Comparison of ENCODE assay signal across 27 cellular contexts in the genomic region with DNA sequence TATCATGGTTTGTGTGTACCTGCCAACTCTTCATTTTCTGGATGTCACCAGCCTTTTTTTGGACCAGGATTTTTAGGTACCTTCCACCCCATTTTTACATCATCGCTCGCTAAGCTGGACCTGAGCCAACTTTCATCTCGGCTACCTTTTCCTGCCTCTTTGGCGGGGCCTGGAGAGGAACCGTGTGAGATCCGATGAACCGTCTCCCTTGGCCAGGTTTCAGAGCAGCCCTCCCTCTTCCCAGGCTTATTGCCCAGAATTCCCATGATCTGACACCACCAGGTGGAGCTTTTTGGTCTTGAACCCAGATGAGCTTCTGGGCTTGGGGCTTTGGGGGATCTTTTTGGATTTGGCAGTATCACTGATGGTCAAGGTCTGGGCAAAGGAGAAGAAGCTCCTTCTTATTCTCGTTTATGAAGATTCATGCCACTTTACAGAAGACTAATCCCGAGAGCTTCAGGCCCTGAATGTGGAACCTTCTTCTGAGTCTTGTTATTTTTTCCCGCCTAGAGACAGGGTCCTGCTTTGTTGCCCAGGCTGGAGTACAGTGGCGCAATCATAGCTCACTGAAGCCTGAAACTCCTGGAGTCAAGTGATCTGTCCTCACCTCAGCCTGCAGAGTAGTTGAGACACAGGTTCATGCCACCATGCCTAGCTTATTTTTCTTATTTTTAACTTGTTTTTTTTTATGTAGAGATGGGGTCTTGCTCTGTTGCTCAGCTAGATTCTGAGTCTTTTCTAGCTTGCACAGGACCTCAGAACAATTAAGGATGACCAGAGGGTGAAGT. TPM values are rescaled to one million over a fixed set of nuclear protein-coding genes. Genes with fewer than 3 reads are reported as not detected.
DNase-seq lines count a peak whose midpoint lies in the region; ATAC-seq and TF ChIP-seq lines count a peak whose summit lies in the region.
"Had no signal": no experiment of that assay in that cellular context is flagged by ENCODE, and none has a peak within 500 bp of the region (broad histone marks: within the 10 kb centered on the region; RNA-seq: fewer than 3 reads in every experiment).

No MANE protein-coding gene starts in this region.

- no peak overlapping the region for H3K4me3 Mint-ChIP-seq in CD14-positive monocyte
- H3K4me3 Mint-ChIP-seq: activated T-cell treated with anti-CD3 and anti-CD28 coated beads, Interleukin-2, amount 50 U/mL, for 24 hours; CD4-positive, alpha-beta memory T cell; nephron progenitor cell had no signal

- no peak overlapping the region for H3K4me2 ChIP-seq in MM.1S (ENCODE audit: low read depth, low read length)

- H3K27me3 ChIP-seq in cardiac muscle cell (no peaks in the 10 kb centered on the region), MM.1S (replicated peaks; ENCODE audit: insufficient read depth, low read length) (no peaks in the 10 kb centered on the region)
- H3K27me3 ChIP-seq: esophagus muscularis mucosa, tibial artery had no signal

- no peak for ATAC-seq in Right ventricle myocardium inferior
- ATAC-seq in GM21717 (IDR thresholded peaks at IDR 0.05; ENCODE audit: unreplicated experiment), result no peak
- ATAC-seq: activated CD4-positive, CD25-positive, alpha-beta regulatory T cell treated with anti-CD3 and anti-CD28 coated beads, Interleukin-2, amount 50 U/mL, for 24 hours had no signal

- H3K4me1 Mint-ChIP-seq in CD14-positive monocyte, result peaks cover 3% of the 10 kb centered on the region

- no peaks in the 10 kb centered on the region for H3K36me3 Mint-ChIP-seq in CD14-positive monocyte
- H3K36me3 Mint-ChIP-seq: CD4-positive, alpha-beta memory T cell had no signal

- no peaks in the 10 kb centered on the region for H3F3A ChIP-seq in MM.1S (ENCODE audit: insufficient read depth, low read length)

- H3K4me1 ChIP-seq in cardiac muscle cell (ENCODE audit: low read depth) (peaks cover 17% of the 10 kb centered on the region), MM.1S (ENCODE audit: low read length) (no peaks in the 10 kb centered on the region)

- H3K36me3 ChIP-seq in cardiac muscle cell (no peaks in the 10 kb centered on the region), MM.1S (replicated peaks; ENCODE audit: insufficient read depth, low read length) (no peaks in the 10 kb centered on the region)
- H3K36me3 ChIP-seq: esophagus muscularis mucosa, tibial artery had no signal

- no peak overlapping the region for H2AFZ ChIP-seq in MM.1S (ENCODE audit: low read length)

- no peaks in the 10 kb centered on the region for H4K20me1 ChIP-seq in MM.1S (ENCODE audit: insufficient read depth, low read length)

- H3K9me3 Mint-ChIP-seq in CD14-positive monocyte, result peaks cover 0 to 10% (median 4%) of the 10 kb centered on the region in 7 donors
- H3K9me3 Mint-ChIP-seq: activated T-cell treated with anti-CD3 and anti-CD28 coated beads, Interleukin-2, amount 50 U/mL, for 24 hours; nephron progenitor cell had no signal

- peak; percentile 29 for TF ChIP-seq CTCF in cardiac muscle cell (IDR thresholded peaks at IDR 0.05; ENCODE audit: low read depth, low read length)
- TF ChIP-seq CTCF in LNCAP (IDR thresholded peaks at IDR 0.05), result peak; percentile 23; the same call in 1 of the 2 replicates
- peak; percentile 41 for TF ChIP-seq CTCF in epithelial cell of proximal tubule (conservative IDR thresholded peaks at IDR 0.05; ENCODE audit: low read depth, low read length)
- TF ChIP-seq CTCF in retinal pigment epithelial cell (conservative IDR thresholded peaks at IDR 0.05; ENCODE audit: low read depth, low read length), result peak; percentile 12
- no peak for TF ChIP-seq CTCF in MM.1S (IDR thresholded peaks at IDR 0.05; ENCODE audit: low read length)
- no peak for TF ChIP-seq CTCF in CD14-positive monocyte (IDR thresholded peaks at IDR 0.05)

- H3K9ac ChIP-seq in MM.1S (ENCODE audit: low read length), result no peak overlapping the region

- H3K9me3 ChIP-seq in cardiac muscle cell (ENCODE audit: low read depth), result no peaks in the 10 kb centered on the region
- H3K9me3 ChIP-seq in MM.1S (replicated peaks; ENCODE audit: insufficient read depth, low read length), result no peaks in the 10 kb centered on the region
- H3K9me3 ChIP-seq: esophagus muscularis mucosa, tibial artery had no signal

- no peaks in the 10 kb centered on the region for H3K9me2 ChIP-seq in MM.1S (replicated peaks; ENCODE audit: insufficient read depth, low read length)

- H3K27me3 Mint-ChIP-seq in CD14-positive monocyte (ENCODE audit: low read depth in 3 of 3), result peaks cover 0 to 6% (median 6%) of the 10 kb centered on the region in 3 donors
- H3K27me3 Mint-ChIP-seq: activated T-cell treated with anti-CD3 and anti-CD28 coated beads, Interleukin-2, amount 50 U/mL, for 24 hours; CD4-positive, alpha-beta memory T cell had no signal

- DNase-seq in cardiac muscle cell (ENCODE audit: low read depth in 1 of 2, low spot score in 1 of 2) (no peak), Right ventricle myocardium inferior (ENCODE audit: missing footprints) (no peak), epithelial cell of proximal tubule (ENCODE audit: low read depth) (no peak), retinal pigment epithelial cell (ENCODE audit: low read depth) (no peak), MM.1S (no peak), CD14-positive monocyte (ENCODE audit: low spot score) (no peak)
- DNase-seq: activated naive CD4-positive, alpha-beta T cell; activated T-cell treated with anti-CD3 and anti-CD28 coated beads, Interleukin-2, amount 50 U/mL, for 24 hours; CD4-positive, alpha-beta memory T cell; central memory CD4-positive, alpha-beta T cell; DND-41; NCI-H1048; NCI-H2081 treated with DMSO at 0.1 percent for 48 hours; NCI-H446; nephron progenitor cell; stimulated activated CD4-positive, alpha-beta T cell treated with anti-CD3 and anti-CD28 coated beads, Interleukin-2, amount 100 ng/mL, for 24 hours; stimulated activated naive CD4-positive, alpha-beta T cell treated with Interleukin-2 at 50 U/mL for 16 hours; T-helper 9 cell; tibial artery had no signal

- intact Hi-C loops in Right ventricle myocardium inferior (cut with DNase I) (no loop called here), CD14-positive monocyte (cut with micrococcal nuclease) (no loop called here)

- H3K27ac ChIP-seq in cardiac muscle cell, result no peak overlapping the region
- H3K27ac ChIP-seq in MM.1S (ENCODE audit: low read length), result no peak overlapping the region
- H3K27ac ChIP-seq: esophagus muscularis mucosa, HL-60, RWPE1, skin epidermis, tibial artery had no signal

- H3K27ac Mint-ChIP-seq in CD14-positive monocyte, result no peak overlapping the region
- H3K27ac Mint-ChIP-seq: activated T-cell treated with anti-CD3 and anti-CD28 coated beads, Interleukin-2, amount 50 U/mL, for 24 hours; CD4-positive, alpha-beta memory T cell; nephron progenitor cell; progenitor cell of endocrine pancreas had no signal

- no peak overlapping the region for H3K4me3 ChIP-seq in cardiac muscle cell
- no peak overlapping the region for H3K4me3 ChIP-seq in epithelial cell of proximal tubule (ENCODE audit: low read depth, low read length)
- no peak overlapping the region for H3K4me3 ChIP-seq in retinal pigment epithelial cell (ENCODE audit: low read length)
- H3K4me3 ChIP-seq in MM.1S (ENCODE audit: low read length), result no peak overlapping the region
- H3K4me3 ChIP-seq: esophagus muscularis mucosa, skin epidermis, tibial artery had no signal

- no peaks in the 10 kb centered on the region for H3K79me2 ChIP-seq in MM.1S (ENCODE audit: low read length)

RNA-seq across cellular contexts. Expression of gene GATA6, which starts 50.4 kb away (rescaled TPM):
- 182 and 187 TPM in 2 replicates for total RNA-seq in cardiac muscle cell
- polyA plus RNA-seq in cardiac muscle cell, result 104 and 126 TPM in 2 replicates
- total RNA-seq in Right ventricle myocardium inferior, result 56.3 TPM
- 1.2 and 2.7 TPM in 2 replicates for total RNA-seq in epithelial cell of proximal tubule
- under 1 TPM in 1 of 2 donors, not detected in 1; 0.04 TPM for polyA plus RNA-seq in CD14-positive monocyte
- total RNA-seq: CD4-positive, alpha-beta memory T cell had no signal
- polyA plus RNA-seq: CD4-positive, alpha-beta memory T cell had no signal

Comparison
In these comparisons a context has a peak if more than half of its experiments do, and no peak if none do; other contexts are left out.
1. CTCF ChIP-seq: peak in cardiac muscle cell (single experiment), LNCAP (single experiment), epithelial cell of proximal tubule (single experiment) and retinal pigment epithelial cell (single experiment); none in MM.1S (single experiment) and CD14-positive monocyte (single experiment).
2. RNA of gene GATA6, which starts 50.4 kb away (total RNA-seq): 182 to 187 TPM in cardiac muscle cell and 56.3 TPM in Right ventricle myocardium inferior (single experiment); 1.2 to 2.7 TPM in epithelial cell of proximal tubule; every median in the first group is over 10 times any median in the second.